16 cellular contexts compared by ENCODE assay signal in the genomic region with DNA sequence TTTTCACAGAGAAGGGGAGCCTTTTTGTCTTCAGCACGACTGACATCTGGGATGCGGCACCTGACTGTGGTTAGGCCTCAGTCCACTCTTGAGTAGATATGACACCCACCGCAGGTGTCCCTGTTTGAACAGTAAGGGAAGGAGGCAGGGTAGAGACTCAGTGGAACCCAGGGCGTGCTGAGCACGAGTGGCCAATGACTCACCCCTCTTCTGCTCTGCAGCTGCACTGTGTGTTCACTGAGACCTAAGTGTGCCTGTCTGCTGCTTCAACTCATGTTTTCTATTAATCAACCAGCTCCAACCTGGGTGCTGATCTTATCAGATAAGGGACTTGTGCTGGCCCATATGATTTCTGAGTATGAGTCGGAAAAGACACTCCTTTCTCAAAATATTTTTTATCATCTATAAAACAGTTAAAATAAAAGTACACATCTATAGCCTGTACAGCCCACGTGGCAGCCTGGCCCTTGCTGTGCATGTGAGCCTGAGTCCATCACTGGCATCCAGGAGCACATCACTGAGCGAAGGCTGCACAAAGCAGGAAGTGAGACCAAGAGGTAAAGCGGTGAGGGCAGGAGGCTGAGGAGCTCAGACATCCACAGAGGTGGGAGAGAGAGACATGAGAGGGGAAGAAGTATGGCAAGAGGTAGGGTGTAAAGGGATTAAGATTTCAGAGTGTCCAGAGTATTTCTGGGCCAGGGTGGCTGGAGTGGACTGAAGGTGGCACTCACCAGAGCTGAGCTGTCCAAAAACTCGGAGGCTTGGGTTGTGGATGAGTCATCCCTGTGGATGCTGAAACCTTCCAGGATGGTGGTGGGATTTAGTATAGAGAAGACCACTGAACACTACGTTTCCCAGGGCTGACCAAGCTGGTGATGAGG. TPM values are rescaled to one million over a fixed set of nuclear protein-coding genes. Genes with fewer than 3 reads are reported as not detected.
A peak's percentile ranks its signal among the peaks of the same experiment; 100 is the strongest.
DNase-seq lines count a peak whose midpoint lies in the region; ATAC-seq and TF ChIP-seq lines count a peak whose summit lies in the region.
"Had no signal": no experiment of that assay in that cellular context is flagged by ENCODE, and none has a peak within 500 bp of the region (broad histone marks: within the 10 kb centered on the region; RNA-seq: fewer than 3 reads in every experiment).

No MANE protein-coding gene starts in this region.

- no peak for TF ChIP-seq CTCF in progenitor cell of endocrine pancreas (IDR thresholded peaks at IDR 0.05; ENCODE audit: unreplicated experiment)

- peak overlapping the region in 2 of 9 donors; percentile 17 to 29 for H3K27ac Mint-ChIP-seq in naive thymus-derived CD4-positive, alpha-beta T cell
- no peak overlapping the region for H3K27ac Mint-ChIP-seq in progenitor cell of endocrine pancreas
- H3K27ac Mint-ChIP-seq: activated B cell treated with CpG ODN at 0.5 μM for 24 hours had no signal

- H3K27me3 Mint-ChIP-seq in naive thymus-derived CD4-positive, alpha-beta T cell, result no peaks in the 10 kb centered on the region
- H3K27me3 Mint-ChIP-seq in progenitor cell of endocrine pancreas, result no peaks in the 10 kb centered on the region
- H3K27me3 Mint-ChIP-seq: activated B cell treated with CpG ODN at 0.5 μM for 24 hours, naive B cell had no signal

- H3K9me3 Mint-ChIP-seq in naive thymus-derived CD4-positive, alpha-beta T cell, result peaks cover 0 to 6% (median under 1%) of the 10 kb centered on the region in 11 donors
- peaks cover 6% of the 10 kb centered on the region for H3K9me3 Mint-ChIP-seq in progenitor cell of endocrine pancreas (ENCODE audit: low read depth)
- H3K9me3 Mint-ChIP-seq: activated B cell treated with CpG ODN at 0.5 μM for 24 hours had no signal

- peak; percentile 10 for ATAC-seq in naive thymus-derived CD4-positive, alpha-beta T cell
- ATAC-seq in HG02759 (IDR thresholded peaks at IDR 0.05; ENCODE audit: unreplicated experiment), result no peak

- no peaks in the 10 kb centered on the region for H3K9me3 ChIP-seq in naive thymus-derived CD4-positive, alpha-beta T cell (ENCODE audit: control insufficient read depth in 2 of 3, low read length in 3 of 3)
- H3K9me3 ChIP-seq: SJCRH30, tibial artery had no signal

- CTCF ChIA-PET in naive thymus-derived CD4-positive, alpha-beta T cell (lab: Charles Lee), result no interaction called here

- H3K36me3 ChIP-seq in naive thymus-derived CD4-positive, alpha-beta T cell (ENCODE audit: control insufficient read depth in 2 of 3, insufficient read depth in 3 of 3, low read length in 3 of 3), result peaks cover 0 to 23% (median 0%) of the 10 kb centered on the region in 3 experiments

- H3K4me3 Mint-ChIP-seq in naive thymus-derived CD4-positive, alpha-beta T cell, result peak overlapping the region in 1 of 10 donors; percentile 6
- no peak overlapping the region for H3K4me3 Mint-ChIP-seq in progenitor cell of endocrine pancreas (ENCODE audit: low read depth)
- H3K4me3 Mint-ChIP-seq: activated B cell treated with CpG ODN at 0.5 μM for 24 hours had no signal

- POLR2A ChIA-PET in naive thymus-derived CD4-positive, alpha-beta T cell (lab: Charles Lee), result no interaction called here

- no peak overlapping the region for H3K4me3 ChIP-seq in naive thymus-derived CD4-positive, alpha-beta T cell (ENCODE audit: low read length)
- H3K4me3 ChIP-seq: SJCRH30, tibial artery had no signal

- H3K4me1 ChIP-seq in naive thymus-derived CD4-positive, alpha-beta T cell (ENCODE audit: control insufficient read depth in 2 of 2, insufficient read depth in 2 of 2, low read length in 2 of 2), result no peaks in the 10 kb centered on the region
- H3K4me1 ChIP-seq: SJCRH30, tibial artery had no signal

- H3K27me3 ChIP-seq in naive thymus-derived CD4-positive, alpha-beta T cell (ENCODE audit: control insufficient read depth in 2 of 2, insufficient read depth in 2 of 2, low read length in 2 of 2), result no peaks in the 10 kb centered on the region
- H3K27me3 ChIP-seq: SJCRH30, tibial artery had no signal

- H3K4me1 Mint-ChIP-seq in naive thymus-derived CD4-positive, alpha-beta T cell, result peaks cover 0 to 6% (median 0%) of the 10 kb centered on the region in 7 donors
- H3K4me1 Mint-ChIP-seq in progenitor cell of endocrine pancreas (ENCODE audit: low read depth), result no peaks in the 10 kb centered on the region
- H3K4me1 Mint-ChIP-seq: activated B cell treated with CpG ODN at 0.5 μM for 24 hours had no signal

- H3K36me3 Mint-ChIP-seq in naive thymus-derived CD4-positive, alpha-beta T cell, result peaks cover 5 to 89% (median 83%) of the 10 kb centered on the region in 5 donors
- H3K36me3 Mint-ChIP-seq in progenitor cell of endocrine pancreas (ENCODE audit: insufficient read depth), result peaks cover 29% of the 10 kb centered on the region

- H3K27ac ChIP-seq in naive thymus-derived CD4-positive, alpha-beta T cell (ENCODE audit: low read depth, low read length), result no peak overlapping the region
- H3K27ac ChIP-seq: SJCRH30, tibial artery had no signal

- DNase-seq in NCI-H1092 treated with DMSO at 0.1 percent for 48 hours (lab: John Stamatoyannopoulos, UW) (peak; percentile 3), NCI-H1092 (lab: John Stamatoyannopoulos, UW) (no peak), NCI-H2029 treated with DMSO at 0.1 percent for 48 hours (lab: John Stamatoyannopoulos, UW) (peak; percentile 2), amniotic epithelial cell (ENCODE audit: low read depth) (peak; percentile 47), progenitor cell of endocrine pancreas (ENCODE audit: low spot score, unreplicated experiment) (no peak), epidermal melanocyte (ENCODE audit: insufficient read length, low spot score) (no peak)
- DNase-seq in naive thymus-derived CD4-positive, alpha-beta T cell, result peak in 1 of 9 donors; percentile 6
- DNase-seq: 8988T; activated B cell treated with CpG ODN at 0.5 μM for 24 hours; central memory CD4-positive, alpha-beta T cell; COR-L47; naive B cell; NCI-H774; SJCRH30 had no signal

- intact Hi-C loops in naive thymus-derived CD4-positive, alpha-beta T cell (cut with micrococcal nuclease), result no loop called here

RNA-seq across cellular contexts. Expression of gene SLC41A3, which starts 49.2 kb away (rescaled TPM):
- 10 to 100 TPM; 24.1 to 33.6 (median 29.6) TPM for total RNA-seq in naive thymus-derived CD4-positive, alpha-beta T cell
- polyA plus RNA-seq in naive thymus-derived CD4-positive, alpha-beta T cell, result 10 to 100 TPM; 26.5 to 31.2 TPM
- total RNA-seq in progenitor cell of endocrine pancreas, result 51.1 and 62.4 TPM in 2 replicates

Comparison
In these comparisons a context has a peak if more than half of its experiments do, and no peak if none do; other contexts are left out.
1. DNase-seq: peak in NCI-H1092 treated with DMSO at 0.1 percent for 48 hours (single experiment), NCI-H2029 treated with DMSO at 0.1 percent for 48 hours (single experiment) and amniotic epithelial cell (single experiment); none in NCI-H1092 (single experiment), progenitor cell of endocrine pancreas (single experiment) and epidermal melanocyte (single experiment).